ENCODE assay signal across 21 cellular contexts in the genomic region with DNA sequence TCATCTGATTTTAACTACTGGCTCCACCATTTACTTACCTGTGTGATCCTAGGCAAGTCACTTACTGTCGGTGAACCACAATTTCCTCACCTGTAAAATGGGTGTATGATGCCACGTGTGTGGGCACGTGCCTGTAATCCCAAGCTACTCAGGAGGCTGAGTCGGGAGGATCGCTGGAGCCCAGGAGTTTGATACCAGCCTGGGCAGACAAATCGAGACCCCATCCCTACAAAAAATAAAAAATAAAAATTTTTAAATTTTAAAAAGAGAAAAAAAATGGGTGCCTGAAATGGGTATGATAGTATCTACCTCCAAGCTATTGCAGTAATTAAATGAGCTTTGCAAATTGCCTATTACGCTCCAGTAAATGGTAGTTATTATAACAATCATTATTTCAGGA.
DNase-seq lines count a peak whose midpoint lies in the region; ATAC-seq and TF ChIP-seq lines count a peak whose summit lies in the region.
"Had no signal": no experiment of that assay in that cellular context is flagged by ENCODE, and none has a peak within 500 bp of the region (broad histone marks: within the 10 kb centered on the region; RNA-seq: fewer than 3 reads in every experiment).

No MANE protein-coding gene starts in this region.

- no peak overlapping the region for H3K4me3 Mint-ChIP-seq in chondrocyte (ENCODE audit: unreplicated experiment)
- H3K4me3 Mint-ChIP-seq: activated CD8-positive, alpha-beta memory T cell treated with anti-CD3 and anti-CD28 coated beads, Interleukin-2, amount 10 ng/mL, durations not matched to agents 7 days and 5 days; activated T-cell treated with anti-CD3 and anti-CD28 coated beads, Interleukin-2, amount 50 U/mL, for 4 hours; stimulated activated naive CD8-positive, alpha-beta T cell treated with anti-CD3 and anti-CD28 coated beads, Interleukin-15, amount 100 ng/mL, for 72 hours; WTC11 had no signal

- no peaks in the 10 kb centered on the region for H3K27me3 ChIP-seq in DND-41 (ENCODE audit: insufficient read depth, low read length, poor library complexity)
- H3K27me3 ChIP-seq in OCI-LY1 (ENCODE audit: insufficient read depth, low read length), result no peaks in the 10 kb centered on the region
- H3K27me3 ChIP-seq in hepatocyte, result no peaks in the 10 kb centered on the region
- H3K27me3 ChIP-seq in psoas muscle (ENCODE audit: insufficient read depth in 3 of 3, low read length in 2 of 3), result no peaks in the 10 kb centered on the region
- no peaks in the 10 kb centered on the region for H3K27me3 ChIP-seq in tibial artery
- H3K27me3 ChIP-seq: SJSA1, spleen, tibial nerve had no signal

- DNase-seq in DND-41 (no peak), hepatocyte (ENCODE audit: low spot score) (no peak), psoas muscle (no peak), tibial artery (no peak), chondrocyte (ENCODE audit: low spot score) (no peak), GOT3 (lab: John Stamatoyannopoulos, UW) (no peak)
- DNase-seq: activated CD8-positive, alpha-beta memory T cell treated with anti-CD3 and anti-CD28 coated beads, Interleukin-2, amount 10 ng/mL, durations not matched to agents 7 days and 5 days; activated gamma-delta T cell treated with Interleukin-2 at 50 U/mL for 16 hours; activated T-cell treated with anti-CD3 and anti-CD28 coated beads, Interleukin-2, amount 50 U/mL, for 4 hours; cerebellar nuclear complex; NCI-H1048; RPMI8226; spleen; stimulated activated CD8-positive, alpha-beta memory T cell treated with anti-CD3 and anti-CD28 coated beads, Interleukin-4, amount 100 ng/mL, for 48 hours; stimulated activated naive CD8-positive, alpha-beta T cell treated with anti-CD3 and anti-CD28 coated beads, Interleukin-15, amount 100 ng/mL, for 72 hours had no signal

- H3F3A ChIP-seq in OCI-LY1 (ENCODE audit: insufficient read depth, low read length), result peaks cover 7% of the 10 kb centered on the region

- H3K9me3 ChIP-seq in DND-41 (ENCODE audit: insufficient read depth, low read length, severe bottlenecking), result no peaks in the 10 kb centered on the region
- H3K9me3 ChIP-seq in OCI-LY1 (ENCODE audit: low read length), result no peaks in the 10 kb centered on the region
- H3K9me3 ChIP-seq in hepatocyte (ENCODE audit: low read depth), result no peaks in the 10 kb centered on the region
- H3K9me3 ChIP-seq in psoas muscle, result no peaks in the 10 kb centered on the region
- no peaks in the 10 kb centered on the region for H3K9me3 ChIP-seq in tibial artery
- H3K9me3 ChIP-seq: SJSA1, spleen, tibial nerve had no signal

- H3K27ac ChIP-seq in DND-41 (ENCODE audit: low read length) (peak overlapping the region; percentile 83), OCI-LY1 (ENCODE audit: low read depth, low read length, poor library complexity, severe bottlenecking) (peak overlapping the region; percentile 100), hepatocyte (peak overlapping the region; percentile 84), psoas muscle (peak overlapping the region; percentile 47), tibial artery (no peak overlapping the region)
- H3K27ac ChIP-seq: SJSA1, tibial nerve had no signal

- intact Hi-C loops in psoas muscle (cut with DNase I), result no loop called here
- intact Hi-C loops in tibial artery (cut with DNase I; ENCODE audit: low total_unique reads), result no loop called here

- H3K4me2 ChIP-seq in DND-41 (ENCODE audit: insufficient read depth, low read length) (no peak overlapping the region), OCI-LY1 (ENCODE audit: low read length) (no peak overlapping the region), hepatocyte (no peak overlapping the region)

- H3K4me3 ChIP-seq in DND-41 (ENCODE audit: low read depth in 1 of 2, low read length in 2 of 2) (no peak overlapping the region), OCI-LY1 (ENCODE audit: low read depth, low read length, poor library complexity, severe bottlenecking) (no peak overlapping the region), hepatocyte (no peak overlapping the region), psoas muscle (no peak overlapping the region), tibial artery (no peak overlapping the region)
- H3K4me3 ChIP-seq: lung, SJSA1, spleen, tibial nerve had no signal

- peaks cover 100% of the 10 kb centered on the region for H3K79me2 ChIP-seq in DND-41 (ENCODE audit: insufficient read depth, low read length)
- H3K79me2 ChIP-seq in OCI-LY1 (ENCODE audit: insufficient read depth, low read length), result peaks cover 6% of the 10 kb centered on the region; the same call in 1 of the 2 replicates
- peaks cover 49% of the 10 kb centered on the region for H3K79me2 ChIP-seq in hepatocyte

- H3K36me3 ChIP-seq in DND-41 (ENCODE audit: insufficient read depth, low read length) (peaks cover 78% of the 10 kb centered on the region), OCI-LY1 (ENCODE audit: insufficient read depth, low read length) (peaks cover 15% of the 10 kb centered on the region; the same call in 1 of the 2 replicates), hepatocyte (replicated peaks; ENCODE audit: insufficient read depth, low read depth) (no peaks in the 10 kb centered on the region), psoas muscle (ENCODE audit: insufficient read depth in 1 of 2, low read depth in 1 of 2) (no peaks in the 10 kb centered on the region), tibial artery (no peaks in the 10 kb centered on the region)
- H3K36me3 ChIP-seq: SJSA1, spleen, tibial nerve had no signal

- H3K4me1 ChIP-seq in DND-41 (ENCODE audit: insufficient read depth, low read length) (peaks cover 98% of the 10 kb centered on the region), OCI-LY1 (ENCODE audit: insufficient read depth, low read length, severe bottlenecking) (peaks cover 98% of the 10 kb centered on the region), hepatocyte (ENCODE audit: insufficient read depth) (peaks cover 52% of the 10 kb centered on the region), psoas muscle (peaks cover 38% of the 10 kb centered on the region), tibial artery (peaks cover 0 to 18% (median 4%) of the 10 kb centered on the region in 4 donors)

- no peak overlapping the region for H2AFZ ChIP-seq in DND-41 (ENCODE audit: low read depth, low read length)
- no peak overlapping the region for H2AFZ ChIP-seq in OCI-LY1 (ENCODE audit: low read length)
- no peak overlapping the region for H2AFZ ChIP-seq in hepatocyte

- H3K27ac Mint-ChIP-seq in chondrocyte (ENCODE audit: unreplicated experiment), result no peak overlapping the region
- H3K27ac Mint-ChIP-seq: activated CD8-positive, alpha-beta memory T cell treated with anti-CD3 and anti-CD28 coated beads, Interleukin-2, amount 10 ng/mL, durations not matched to agents 7 days and 5 days; WTC11 had no signal

- H3K4me1 Mint-ChIP-seq in chondrocyte (ENCODE audit: low read depth), result peaks cover 35% of the 10 kb centered on the region

- ATAC-seq in DND-41 (ENCODE audit: insufficient read depth, low read depth) (no peak), psoas muscle (no peak), HG03139 (IDR thresholded peaks at IDR 0.05; ENCODE audit: unreplicated experiment) (no peak)
- ATAC-seq: activated CD8-positive, alpha-beta memory T cell treated with anti-CD3 and anti-CD28 coated beads, Interleukin-2, amount 10 ng/mL, durations not matched to agents 7 days and 5 days; activated T-cell treated with anti-CD3 and anti-CD28 coated beads, Interleukin-2, amount 50 U/mL, for 4 hours; stimulated activated naive CD8-positive, alpha-beta T cell treated with anti-CD3 and anti-CD28 coated beads, Interleukin-15, amount 100 ng/mL, for 72 hours had no signal

- WGBS in hepatocyte (ENCODE audit: low lambda C conversion rate, missing lambda C conversion rate), result 95% methylated on average over 7 of the region's 7 CpGs
- WGBS in psoas muscle, 3 donors, result 96 to 98% (median 97%) methylated on average over 7 of the region's 7 CpGs

- no peaks in the 10 kb centered on the region for H3K9me2 ChIP-seq in OCI-LY1 (ENCODE audit: low read depth, low read length)
- H3K9me2 ChIP-seq in hepatocyte (replicated peaks; ENCODE audit: insufficient read depth), result no peaks in the 10 kb centered on the region

- TF ChIP-seq CTCF in DND-41 (IDR thresholded peaks at IDR 0.05; ENCODE audit: borderline replicate concordance, extremely low read depth, low read length, poor library complexity, severe bottlenecking) (no peak), OCI-LY1 (IDR thresholded peaks at IDR 0.05; ENCODE audit: low read length) (no peak), hepatocyte (IDR thresholded peaks at IDR 0.05; ENCODE audit: poor library complexity) (no peak), psoas muscle (IDR thresholded peaks at IDR 0.05) (no peak), tibial artery (IDR thresholded peaks at IDR 0.05) (no peak), chondrocyte (IDR thresholded peaks at IDR 0.05) (no peak)

- H4K20me1 ChIP-seq in DND-41 (ENCODE audit: insufficient read depth, low read length), result no peaks in the 10 kb centered on the region; the same call in 1 of the 2 replicates
- H4K20me1 ChIP-seq in OCI-LY1 (ENCODE audit: insufficient read depth, low read length), result no peaks in the 10 kb centered on the region
- no peaks in the 10 kb centered on the region for H4K20me1 ChIP-seq in hepatocyte (ENCODE audit: insufficient read depth, poor library complexity, severe bottlenecking)

- peaks cover 4% of the 10 kb centered on the region for H3K9me3 Mint-ChIP-seq in chondrocyte (ENCODE audit: low read depth)
- H3K9me3 Mint-ChIP-seq: activated T-cell treated with anti-CD3 and anti-CD28 coated beads, Interleukin-2, amount 50 U/mL, for 4 hours; stimulated activated naive CD8-positive, alpha-beta T cell treated with anti-CD3 and anti-CD28 coated beads, Interleukin-15, amount 100 ng/mL, for 72 hours; WTC11 had no signal

- H3K9ac ChIP-seq in DND-41 (ENCODE audit: low read depth, low read length) (peak overlapping the region; percentile 24; the same call in 1 of the 2 replicates), OCI-LY1 (ENCODE audit: low read length) (no peak overlapping the region)

- H3K27me3 Mint-ChIP-seq in chondrocyte (ENCODE audit: low read depth), result no peaks in the 10 kb centered on the region
- H3K27me3 Mint-ChIP-seq: activated CD8-positive, alpha-beta memory T cell treated with anti-CD3 and anti-CD28 coated beads, Interleukin-2, amount 10 ng/mL, durations not matched to agents 7 days and 5 days; stimulated activated naive CD8-positive, alpha-beta T cell treated with anti-CD3 and anti-CD28 coated beads, Interleukin-15, amount 100 ng/mL, for 72 hours had no signal

- H3K36me3 Mint-ChIP-seq in chondrocyte (ENCODE audit: low read depth), result no peaks in the 10 kb centered on the region
- H3K36me3 Mint-ChIP-seq: activated CD8-positive, alpha-beta memory T cell treated with anti-CD3 and anti-CD28 coated beads, Interleukin-2, amount 10 ng/mL, durations not matched to agents 7 days and 5 days; WTC11 had no signal

Comparison
In these comparisons a context has a peak if more than half of its experiments do, and no peak if none do; other contexts are left out.
1. H3K27ac ChIP-seq: peak in DND-41 (single experiment), OCI-LY1 (single experiment), hepatocyte (single experiment) and psoas muscle (single experiment); none in tibial artery (0 of 2).